ENCODE assay signal across 20 cellular contexts in the genomic region with DNA sequence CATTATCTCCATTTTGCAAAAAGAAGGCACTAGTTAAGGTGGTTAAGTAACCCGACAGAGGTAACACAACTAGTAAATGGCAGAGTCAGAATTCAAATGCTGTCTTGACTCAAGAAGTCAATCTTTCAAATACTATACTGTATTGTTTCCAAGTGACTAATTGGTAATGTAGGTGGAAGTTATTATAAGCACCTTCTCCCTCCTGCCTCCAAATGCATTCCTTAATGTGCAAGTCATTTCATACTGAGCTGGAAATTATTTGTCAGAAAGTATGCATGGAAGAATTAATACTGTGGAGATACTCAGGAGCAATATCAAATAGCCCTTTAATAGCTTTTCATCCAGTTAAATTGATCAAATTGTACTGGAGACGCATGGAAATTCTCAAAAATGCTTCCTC.
DNase-seq lines count a peak whose midpoint lies in the region; ATAC-seq and TF ChIP-seq lines count a peak whose summit lies in the region.
"Had no signal": no experiment of that assay in that cellular context is flagged by ENCODE, and none has a peak within 500 bp of the region (broad histone marks: within the 10 kb centered on the region; RNA-seq: fewer than 3 reads in every experiment).

No MANE protein-coding gene starts in this region.

- TF ChIP-seq CTCF in RWPE2 (IDR thresholded peaks at IDR 0.05; ENCODE audit: poor library complexity, severe bottlenecking) (no peak), epithelial cell of proximal tubule (conservative IDR thresholded peaks at IDR 0.05; ENCODE audit: low read depth, low read length) (no peak)

- H3K4me1 ChIP-seq in RWPE2 (ENCODE audit: insufficient read depth, poor library complexity, severe bottlenecking) = no peaks in the 10 kb centered on the region

- no peaks in the 10 kb centered on the region for H3K9me3 ChIP-seq in RWPE2 (ENCODE audit: severe bottlenecking)

- peaks cover 3% of the 10 kb centered on the region for H3K27me3 ChIP-seq in RWPE2 (ENCODE audit: insufficient read depth, poor library complexity, severe bottlenecking)

- peak; percentile 70 for ATAC-seq in RWPE2 (ENCODE audit: low read depth)
- ATAC-seq in HG03196 (IDR thresholded peaks at IDR 0.05; ENCODE audit: unreplicated experiment) = no peak
- no peak for ATAC-seq in GM21390 (IDR thresholded peaks at IDR 0.05; ENCODE audit: unreplicated experiment)
- ATAC-seq: HCT116, K562 had no signal

- H3K36me3 ChIP-seq in RWPE2 (ENCODE audit: low read depth) = no peaks in the 10 kb centered on the region

- DNase-seq in HT1080 (ENCODE audit: low read depth) (peak; percentile 64), RWPE2 (ENCODE audit: low spot score) (no peak), epithelial cell of proximal tubule (ENCODE audit: low read depth) (peak; percentile 4), renal cortical epithelial cell (ENCODE audit: low read depth) (peak; percentile 35), HUDEP-2 (lab: John Stamatoyannopoulos, UW; ENCODE audit: unreplicated experiment in 76 of 76) (no peak)
- DNase-seq: Calu3, DND-41, Kasumi-1, MV-4-11, NCI-H1105 treated with DMSO at 0.1 percent for 48 hours, NCI-H1930, NCI-H526 treated with DMSO at 0.1 percent for 48 hours, PC-9, RPMI8226, SHP77 had no signal

- H3K27ac ChIP-seq in RWPE2 (ENCODE audit: poor library complexity, severe bottlenecking) = no peak overlapping the region
- H3K27ac ChIP-seq: HL-60, PC-9 had no signal

- H3K4me3 ChIP-seq in RWPE2 (ENCODE audit: severe bottlenecking) (no peak overlapping the region), epithelial cell of proximal tubule (ENCODE audit: low read depth, low read length) (no peak overlapping the region)
- H3K4me3 ChIP-seq: K562, PC-9 had no signal

Comparison
In these comparisons a context has a peak if more than half of its experiments do, and no peak if none do; other contexts are left out.
1. DNase-seq: peak in HT1080 (single experiment), epithelial cell of proximal tubule (single experiment) and renal cortical epithelial cell (single experiment); none in RWPE2 (single experiment) and HUDEP-2 (0 of 76).